Comparison of ENCODE assay signal across 21 cellular contexts in genomic region chr14:89960895-89961294, GRCh38. TPM values are rescaled to one million over a fixed set of nuclear protein-coding genes. Genes with fewer than 3 reads are reported as not detected.
DNase-seq lines count a peak whose midpoint lies in the region; FAIRE-seq and TF ChIP-seq lines count a peak whose summit lies in the region.
"Had no signal": no experiment of that assay in that cellular context is flagged by ENCODE, and none has a peak within 500 bp of the region (broad histone marks: within the 10 kb centered on the region; RNA-seq: fewer than 3 reads in every experiment).

No MANE protein-coding gene starts in this region.

- TF ChIP-seq CTCF in endothelial cell of umbilical vein (IDR thresholded peaks at IDR 0.05; ENCODE audit: extremely low read depth in 1 of 2, insufficient read depth in 1 of 2, low read depth in 1 of 2, low read length in 2 of 2) (no peak), CD14-positive monocyte (IDR thresholded peaks at IDR 0.05) (no peak)

- H3K27me3 Mint-ChIP-seq in CD4-positive, alpha-beta memory T cell, result no peaks in the 10 kb centered on the region
- H3K27me3 Mint-ChIP-seq in CD8-positive, alpha-beta memory T cell, result no peaks in the 10 kb centered on the region
- no peaks in the 10 kb centered on the region for H3K27me3 Mint-ChIP-seq in activated CD4-positive, alpha-beta memory T cell treated with anti-CD3 and anti-CD28 coated beads, Interleukin-2, amount 10 ng/mL, durations not matched to agents 7 days and 5 days
- H3K27me3 Mint-ChIP-seq in CD14-positive monocyte (ENCODE audit: low read depth in 3 of 3), result peaks cover 0 to 4% (median 0%) of the 10 kb centered on the region in 3 donors

- H3K4me1 Mint-ChIP-seq in CD4-positive, alpha-beta memory T cell, result peaks cover 41 to 81% (median 51%) of the 10 kb centered on the region in 4 donors
- peaks cover 67 to 85% (median 83%) of the 10 kb centered on the region in 3 donors for H3K4me1 Mint-ChIP-seq in CD8-positive, alpha-beta memory T cell
- H3K4me1 Mint-ChIP-seq in activated CD4-positive, alpha-beta memory T cell treated with anti-CD3 and anti-CD28 coated beads, Interleukin-2, amount 10 ng/mL, durations not matched to agents 7 days and 5 days, result peaks cover 62% of the 10 kb centered on the region
- peaks cover 21% of the 10 kb centered on the region for H3K4me1 Mint-ChIP-seq in CD14-positive monocyte

- no TSS peak for BruUV-seq in endothelial cell of umbilical vein (replicated peaks; lab: Mats Ljungman, UMichigan)

- H3K36me3 Mint-ChIP-seq in CD4-positive, alpha-beta memory T cell, result peaks cover 37 to 53% of the 10 kb centered on the region in 2 donors
- H3K36me3 Mint-ChIP-seq in CD8-positive, alpha-beta memory T cell, result peaks cover 6 to 60% (median 12%) of the 10 kb centered on the region in 3 donors
- peaks cover 77% of the 10 kb centered on the region for H3K36me3 Mint-ChIP-seq in activated CD4-positive, alpha-beta memory T cell treated with anti-CD3 and anti-CD28 coated beads, Interleukin-2, amount 10 ng/mL, durations not matched to agents 7 days and 5 days (ENCODE audit: low read depth)
- H3K36me3 Mint-ChIP-seq in CD14-positive monocyte, result peaks cover 38 to 41% of the 10 kb centered on the region in 2 donors

- FAIRE-seq in endothelial cell of umbilical vein (lab: Jason Lieb, UNC) (peak; percentile 4), GM12892 (lab: Jason Lieb, UNC) (no peak)

- H3K4me3 ChIP-seq in CD4-positive, alpha-beta memory T cell (ENCODE audit: low read length in 2 of 2), result no peak overlapping the region
- no peak overlapping the region for H3K4me3 ChIP-seq in CD8-positive, alpha-beta memory T cell (ENCODE audit: low read length)
- H3K4me3 ChIP-seq in endothelial cell of umbilical vein (replicated peaks in 1 of 3; ENCODE audit: insufficient read depth in 1 of 3, low read depth in 1 of 3, low read length in 3 of 3), result no peak overlapping the region
- H3K4me3 ChIP-seq: neural progenitor cell, psoas muscle, skin epidermis, upper lobe of left lung had no signal

- no peaks in the 10 kb centered on the region for H3K27me3 ChIP-seq in CD4-positive, alpha-beta memory T cell (ENCODE audit: insufficient read depth, low read length)
- no peaks in the 10 kb centered on the region for H3K27me3 ChIP-seq in CD8-positive, alpha-beta memory T cell (ENCODE audit: insufficient read depth, low read length, poor library complexity, severe bottlenecking)
- H3K27me3 ChIP-seq in endothelial cell of umbilical vein (ENCODE audit: control insufficient read depth in 2 of 2, insufficient read depth in 2 of 2, low read length in 2 of 2), result no peaks in the 10 kb centered on the region
- H3K27me3 ChIP-seq: neural progenitor cell, upper lobe of left lung had no signal

- H3K9me3 ChIP-seq in CD4-positive, alpha-beta memory T cell (ENCODE audit: control insufficient read depth in 1 of 2, low read length in 2 of 2), result no peaks in the 10 kb centered on the region
- H3K9me3 ChIP-seq in CD8-positive, alpha-beta memory T cell (ENCODE audit: low read length), result no peaks in the 10 kb centered on the region
- no peaks in the 10 kb centered on the region for H3K9me3 ChIP-seq in endothelial cell of umbilical vein (replicated peaks; ENCODE audit: control insufficient read depth, insufficient read depth, low read length)
- H3K9me3 ChIP-seq: psoas muscle, upper lobe of left lung had no signal

- peak overlapping the region in 5 of 7 donors; percentile 12 to 74 (median 64) for H3K27ac Mint-ChIP-seq in CD4-positive, alpha-beta memory T cell
- H3K27ac Mint-ChIP-seq in CD8-positive, alpha-beta memory T cell, result peak overlapping the region in 6 of 8 donors; percentile 47 to 84 (median 69)
- H3K27ac Mint-ChIP-seq in activated CD4-positive, alpha-beta memory T cell treated with anti-CD3 and anti-CD28 coated beads, Interleukin-2, amount 10 ng/mL, durations not matched to agents 7 days and 5 days, result peak overlapping the region; percentile 85
- peak overlapping the region in 2 of 7 donors; percentile 6 to 76 for H3K27ac Mint-ChIP-seq in CD14-positive monocyte
- H3K27ac Mint-ChIP-seq: HFFc6, neural progenitor cell had no signal

- no peaks in the 10 kb centered on the region for H4K20me1 ChIP-seq in endothelial cell of umbilical vein (replicated peaks; ENCODE audit: control insufficient read depth, extremely low read depth, insufficient read depth, low read length)

- H3K79me2 ChIP-seq in endothelial cell of umbilical vein (ENCODE audit: control insufficient read depth, insufficient read depth, low read length), result peaks cover 80% of the 10 kb centered on the region

- H3K4me3 Mint-ChIP-seq in CD4-positive, alpha-beta memory T cell, result peak overlapping the region in 4 of 8 donors; percentile 30 to 69 (median 50)
- H3K4me3 Mint-ChIP-seq in CD8-positive, alpha-beta memory T cell, result peak overlapping the region in 4 of 7 donors; percentile 17 to 69 (median 40)
- no peak overlapping the region for H3K4me3 Mint-ChIP-seq in activated CD4-positive, alpha-beta memory T cell treated with anti-CD3 and anti-CD28 coated beads, Interleukin-2, amount 10 ng/mL, durations not matched to agents 7 days and 5 days
- H3K4me3 Mint-ChIP-seq in CD14-positive monocyte, result no peak overlapping the region
- H3K4me3 Mint-ChIP-seq: HFFc6, neural progenitor cell had no signal

- CTCF ChIA-PET in CD4-positive, alpha-beta memory T cell (lab: Charles Lee; ENCODE audit: partially characterized antibody), result interaction anchor here (2.8 to 7.6 kb wide), 2 partner anchors 11 to 22 kb away, joined by 12 to 52 read pairs; no protein-coding TSS in a partner anchor
- CTCF ChIA-PET in CD8-positive, alpha-beta memory T cell (lab: Charles Lee), result interaction anchor here (2.6 kb wide), 1 partner anchor 12 kb away, joined by 10 read pairs; no protein-coding TSS in a partner anchor
- CTCF ChIA-PET in activated CD4-positive, alpha-beta memory T cell treated with anti-CD3 and anti-CD28 coated beads, Interleukin-2, amount 10 ng/mL, durations not matched to agents 7 days and 5 days (lab: Charles Lee), result interaction anchor here (14.1 kb wide), 1 partner anchor 13 kb away, joined by 125 read pairs; no protein-coding TSS in a partner anchor
- CTCF ChIA-PET in endothelial cell of umbilical vein (lab: Charles Lee), result interaction anchor here (0.6 to 8.6 kb wide), 2 partner anchors 11 to 536 kb away, joined by 3 to 90 read pairs; no protein-coding TSS in a partner anchor

- no peaks in the 10 kb centered on the region for H3K9me3 Mint-ChIP-seq in CD4-positive, alpha-beta memory T cell
- H3K9me3 Mint-ChIP-seq in CD8-positive, alpha-beta memory T cell, result no peaks in the 10 kb centered on the region
- no peaks in the 10 kb centered on the region for H3K9me3 Mint-ChIP-seq in activated CD4-positive, alpha-beta memory T cell treated with anti-CD3 and anti-CD28 coated beads, Interleukin-2, amount 10 ng/mL, durations not matched to agents 7 days and 5 days
- H3K9me3 Mint-ChIP-seq in CD14-positive monocyte, result peaks cover 0 to 7% (median 0%) of the 10 kb centered on the region in 7 donors
- H3K9me3 Mint-ChIP-seq: HFFc6, neural progenitor cell had no signal

- DNase-seq in CD4-positive, alpha-beta memory T cell, result no peak
- DNase-seq in CD8-positive, alpha-beta memory T cell, result no peak
- DNase-seq in activated CD4-positive, alpha-beta memory T cell treated with anti-CD3 and anti-CD28 coated beads, Interleukin-2, amount 10 ng/mL, durations not matched to agents 7 days and 5 days, result no peak
- DNase-seq in endothelial cell of umbilical vein (ENCODE audit: low read depth, low spot score), result no peak
- DNase-seq in GM12892 (ENCODE audit: insufficient read length), result no peak
- no peak for DNase-seq in AML-193 (lab: John Stamatoyannopoulos, UW)
- no peak for DNase-seq in CD14-positive monocyte (ENCODE audit: low spot score)
- DNase-seq: activated CD4-positive, alpha-beta T cell treated with anti-CD3 and anti-CD28 coated beads for 48 hours; activated T-cell treated with anti-CD3 and anti-CD28 coated beads, Interleukin-2, amount 50 U/mL, for 48 hours; amygdala; Calu3; dermis blood vessel endothelial cell; foreskin fibroblast; HFFc6; NCI-H1105 treated with DMSO at 0.1 percent for 48 hours; NCI-H524 treated with DMSO at 0.1 percent for 48 hours; psoas muscle; upper lobe of left lung had no signal

- no peak overlapping the region for H2AFZ ChIP-seq in endothelial cell of umbilical vein (ENCODE audit: low read depth, low read length)
- H2AFZ ChIP-seq: neural progenitor cell had no signal

- intact Hi-C loops in CD4-positive, alpha-beta memory T cell (cut with micrococcal nuclease), result no loop called here
- intact Hi-C loops in endothelial cell of umbilical vein (cut with micrococcal nuclease) (no loop called here), CD14-positive monocyte (cut with micrococcal nuclease) (no loop called here)

- POLR2A ChIA-PET in CD4-positive, alpha-beta memory T cell (lab: Charles Lee; ENCODE audit: partially characterized antibody), result no interaction called here
- POLR2A ChIA-PET in CD8-positive, alpha-beta memory T cell (lab: Charles Lee), result no interaction called here
- POLR2A ChIA-PET in activated CD4-positive, alpha-beta memory T cell treated with anti-CD3 and anti-CD28 coated beads, Interleukin-2, amount 10 ng/mL, durations not matched to agents 7 days and 5 days (lab: Charles Lee), result interaction anchor here (3.1 kb wide), 1 partner anchor 12 kb away, joined by 17 read pairs; no protein-coding TSS in a partner anchor
- POLR2A ChIA-PET in endothelial cell of umbilical vein (lab: Charles Lee), result no interaction called here

- H3K4me1 ChIP-seq in CD4-positive, alpha-beta memory T cell (ENCODE audit: insufficient read depth, low read length), result peaks cover 43% of the 10 kb centered on the region
- peaks cover 50% of the 10 kb centered on the region for H3K4me1 ChIP-seq in CD8-positive, alpha-beta memory T cell (ENCODE audit: insufficient read depth, low read length)
- H3K4me1 ChIP-seq in endothelial cell of umbilical vein (ENCODE audit: control insufficient read depth, extremely low read depth, insufficient read depth, low read length), result peaks cover 24% of the 10 kb centered on the region

- no peaks in the 10 kb centered on the region for H3K9me1 ChIP-seq in endothelial cell of umbilical vein (replicated peaks; ENCODE audit: control insufficient read depth, extremely low read depth, insufficient read depth, low read length)

- dilution Hi-C loops in endothelial cell of umbilical vein (cut with MboI; ENCODE audit: extremely low pct_ligation_motif_present, low sequenced_read_pairs), result no loop called here

- no peak overlapping the region for H3K27ac ChIP-seq in CD4-positive, alpha-beta memory T cell (ENCODE audit: low read depth, low read length)
- no peak overlapping the region for H3K27ac ChIP-seq in CD8-positive, alpha-beta memory T cell (ENCODE audit: low read depth, low read length)
- H3K27ac ChIP-seq in endothelial cell of umbilical vein (ENCODE audit: insufficient read depth, low read depth, low read length), result no peak overlapping the region
- H3K27ac ChIP-seq: epithelial cell of prostate, neural progenitor cell, psoas muscle, skin epidermis, upper lobe of left lung had no signal

- no peak overlapping the region for H3K9ac ChIP-seq in endothelial cell of umbilical vein (replicated peaks; ENCODE audit: extremely low read depth, insufficient read depth, low read length)
- H3K9ac ChIP-seq: neural progenitor cell had no signal

- no peak for TF ChIP-seq POLR2A in endothelial cell of umbilical vein (IDR thresholded peaks at IDR 0.05; ENCODE audit: low read depth, low read length)
- no peak for TF ChIP-seq POLR2A in GM12892 (IDR thresholded peaks at IDR 0.05; ENCODE audit: low read depth, low read length)

- H3K4me2 ChIP-seq in endothelial cell of umbilical vein (ENCODE audit: insufficient read depth, low read length), result no peak overlapping the region
- H3K4me2 ChIP-seq: neural progenitor cell had no signal

- peaks cover 24% of the 10 kb centered on the region for H3K36me3 ChIP-seq in CD4-positive, alpha-beta memory T cell (ENCODE audit: insufficient read depth, low read length)
- peaks cover 25% of the 10 kb centered on the region for H3K36me3 ChIP-seq in CD8-positive, alpha-beta memory T cell (ENCODE audit: insufficient read depth, low read length)
- peaks cover 2 to 19% of the 10 kb centered on the region in 2 experiments for H3K36me3 ChIP-seq in endothelial cell of umbilical vein (ENCODE audit: control insufficient read depth in 2 of 2, extremely low read depth in 1 of 2, insufficient read depth in 2 of 2, low read length in 2 of 2)
- H3K36me3 ChIP-seq: neural progenitor cell had no signal

RNA-seq across cellular contexts. Expression of gene TDP1, which starts 5.2 kb away (rescaled TPM):
- 10 to 100 TPM; 54.0 to 58.9 TPM for total RNA-seq in CD4-positive, alpha-beta memory T cell
- 10 to 100 TPM; 40.9 to 42.2 TPM for polyA plus RNA-seq in CD4-positive, alpha-beta memory T cell
- 10 to 100 TPM; 82.2 to 84.2 TPM for total RNA-seq in CD8-positive, alpha-beta memory T cell
- 38.7 TPM for polyA plus RNA-seq in CD8-positive, alpha-beta memory T cell
- 10 to 100 TPM; 78.0 to 82.1 TPM for total RNA-seq in activated CD4-positive, alpha-beta memory T cell treated with anti-CD3 and anti-CD28 coated beads, Interleukin-2, amount 10 ng/mL, durations not matched to agents 7 days and 5 days
- total RNA-seq in endothelial cell of umbilical vein, result 30.5 and 33.9 TPM in 2 replicates
- polyA plus RNA-seq in endothelial cell of umbilical vein (14.1 and 14.2 TPM in 2 replicates), CD14-positive monocyte (10 to 100 TPM; 10.6 to 13.4 TPM)
- polyA plus RNA-seq in endothelial cell of umbilical vein (2011; cell fraction: cytosol; rRNA removed), result 22.8 and 23.4 TPM in 2 replicates
- 27.3 and 36.0 TPM in 2 replicates for polyA plus RNA-seq in endothelial cell of umbilical vein (2011; cell fraction: nucleus; rRNA removed)
- 21.0 and 29.7 TPM in 2 replicates for polyA plus RNA-seq in endothelial cell of umbilical vein (2012)
- 22.2 and 30.5 TPM in 2 replicates for polyA minus RNA-seq in endothelial cell of umbilical vein
- polyA minus RNA-seq in endothelial cell of umbilical vein (2011; cell fraction: cytosol; rRNA and poly(A)+ RNA removed), result 20.2 TPM
- 23.9 and 40.0 TPM in 2 replicates for polyA minus RNA-seq in endothelial cell of umbilical vein (2011; cell fraction: nucleus; rRNA and poly(A)+ RNA removed)
- polyA plus RNA-seq in GM12892 (2012; ENCODE audit: missing spikeins), result 34.1 TPM

RNA-seq across cellular contexts. Expression of gene EFCAB11, which starts 6.4 kb away (rescaled TPM):
- 1 to 10 TPM; 1.3 to 2.5 TPM for total RNA-seq in CD4-positive, alpha-beta memory T cell
- polyA plus RNA-seq in CD4-positive, alpha-beta memory T cell, result 1 to 10 TPM in 1 of 2 donors, under 1 TPM in 1; 0.36 to 2.6 TPM
- total RNA-seq in CD8-positive, alpha-beta memory T cell, result 10 to 100 TPM in 1 of 2 experiments, 1 to 10 TPM in 1; 9.8 to 12.1 TPM
- polyA plus RNA-seq in CD8-positive, alpha-beta memory T cell, result 2.0 TPM
- total RNA-seq in activated CD4-positive, alpha-beta memory T cell treated with anti-CD3 and anti-CD28 coated beads, Interleukin-2, amount 10 ng/mL, durations not matched to agents 7 days and 5 days, result 1 to 10 TPM; 9.6 to 9.9 TPM
- 6.3 and 11.2 TPM in 2 replicates for total RNA-seq in endothelial cell of umbilical vein
- polyA plus RNA-seq in endothelial cell of umbilical vein, result 2.1 and 2.8 TPM in 2 replicates
- polyA plus RNA-seq in endothelial cell of umbilical vein (2011; cell fraction: cytosol; rRNA removed), result 5.3 and 5.6 TPM in 2 replicates
- 2.5 and 3.5 TPM in 2 replicates for polyA plus RNA-seq in endothelial cell of umbilical vein (2011; cell fraction: nucleus; rRNA removed)
- 7.7 and 13.4 TPM in 2 replicates for polyA plus RNA-seq in endothelial cell of umbilical vein (2012)
- 2.6 and 3.7 TPM in 2 replicates for polyA minus RNA-seq in endothelial cell of umbilical vein
- polyA minus RNA-seq in endothelial cell of umbilical vein (2011; cell fraction: cytosol; rRNA and poly(A)+ RNA removed), result 4.5 TPM
- 2.7 and 7.4 TPM in 2 replicates for polyA minus RNA-seq in endothelial cell of umbilical vein (2011; cell fraction: nucleus; rRNA and poly(A)+ RNA removed)
- polyA plus RNA-seq in GM12892 (2012; ENCODE audit: missing spikeins), result 11.0 TPM
- 1 to 10 TPM; 2.0 to 4.3 TPM for polyA plus RNA-seq in CD14-positive monocyte

Comparison
In these comparisons a context has a peak if more than half of its experiments do, and no peak if none do; other contexts are left out.
1. H3K4me3 Mint-ChIP-seq: peak in CD8-positive, alpha-beta memory T cell (4 of 7); none in activated CD4-positive, alpha-beta memory T cell treated with anti-CD3 and anti-CD28 coated beads, Interleukin-2, amount 10 ng/mL, durations not matched to agents 7 days and 5 days (single experiment) and CD14-positive monocyte (0 of 2).